In the genomic region with DNA sequence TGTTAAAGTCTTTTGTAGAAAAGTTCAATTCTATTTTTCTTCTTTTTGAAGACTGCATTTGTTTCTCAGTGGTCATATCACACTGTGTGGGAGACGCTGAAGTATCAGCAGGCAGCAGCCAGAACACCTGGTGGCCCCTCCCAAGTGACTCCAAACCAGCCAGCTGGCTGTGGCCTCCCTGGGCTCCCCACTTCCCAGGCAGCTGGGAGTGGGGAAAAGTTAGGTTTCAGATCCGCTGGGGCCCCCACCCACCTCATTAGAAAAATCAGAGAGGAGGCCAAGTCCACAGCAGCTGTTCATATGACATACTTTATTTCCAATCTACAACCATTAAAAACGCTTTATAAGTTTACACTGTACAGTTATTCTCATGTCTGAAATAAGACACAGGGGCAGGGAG, we compare ENCODE assay signal across 13 cellular contexts. TPM values are rescaled to one million over a fixed set of nuclear protein-coding genes. Genes with fewer than 3 reads are reported as not detected.
DNase-seq lines count a peak whose midpoint lies in the region; ATAC-seq and TF ChIP-seq lines count a peak whose summit lies in the region.
"Had no signal": no experiment of that assay in that cellular context is flagged by ENCODE, and none has a peak within 500 bp of the region (broad histone marks: within the 10 kb centered on the region; RNA-seq: fewer than 3 reads in every experiment).

No MANE protein-coding gene starts in this region.

- H3K9ac ChIP-seq in neural progenitor cell, result no peak overlapping the region

- H3K4me3 Mint-ChIP-seq in chondrocyte (ENCODE audit: unreplicated experiment), result no peak overlapping the region
- H3K4me3 Mint-ChIP-seq in neural progenitor cell, result peak overlapping the region; percentile 20

- no peak overlapping the region for H3K4me2 ChIP-seq in neural progenitor cell

- H3K9me3 Mint-ChIP-seq in chondrocyte (ENCODE audit: low read depth) (no peaks in the 10 kb centered on the region), neural progenitor cell (no peaks in the 10 kb centered on the region)
- H3K9me3 Mint-ChIP-seq: CD8-positive, alpha-beta memory T cell had no signal

- TF ChIP-seq CTCF in chondrocyte (IDR thresholded peaks at IDR 0.05) (no peak), neural progenitor cell (IDR thresholded peaks at IDR 0.05) (no peak)

- no peak overlapping the region for H3K4me3 ChIP-seq in neural progenitor cell
- H3K4me3 ChIP-seq in aorta (ENCODE audit: low read length in 2 of 2), result no peak overlapping the region
- H3K4me3 ChIP-seq: SK-N-MC had no signal

- H3K9me3 ChIP-seq in neural progenitor cell (ENCODE audit: low read depth) (no peaks in the 10 kb centered on the region), aorta (ENCODE audit: control insufficient read depth, low read length) (no peaks in the 10 kb centered on the region)
- H3K9me3 ChIP-seq: BE2C had no signal

- H3K79me2 ChIP-seq in neural progenitor cell (ENCODE audit: low read depth), result peaks cover 12% of the 10 kb centered on the region

- H2AFZ ChIP-seq in neural progenitor cell (replicated peaks), result no peak overlapping the region

- no peak for ATAC-seq in HG03565 (IDR thresholded peaks at IDR 0.05; ENCODE audit: unreplicated experiment)
- no peak for ATAC-seq in aorta (ENCODE audit: low FRiP score)

- H3K4me1 ChIP-seq in neural progenitor cell, result peaks cover 19% of the 10 kb centered on the region
- no peaks in the 10 kb centered on the region for H3K4me1 ChIP-seq in aorta (ENCODE audit: control insufficient read depth in 1 of 2, insufficient read depth in 2 of 2, low read length in 2 of 2)
- H3K4me1 ChIP-seq: BE2C had no signal

- intact Hi-C loops in aorta (cut with DNase I), result no loop called here

- WGBS in aorta, 2 donors, result 67 to 77% methylated on average over 3 of the region's 3 CpGs

- H3K4me1 Mint-ChIP-seq in chondrocyte (ENCODE audit: low read depth) (peaks cover 18% of the 10 kb centered on the region), neural progenitor cell (peaks cover 13% of the 10 kb centered on the region)

- H4K20me1 ChIP-seq in neural progenitor cell (ENCODE audit: low read depth), result no peaks in the 10 kb centered on the region

- H3K27me3 Mint-ChIP-seq in chondrocyte (ENCODE audit: low read depth) (no peaks in the 10 kb centered on the region), neural progenitor cell (ENCODE audit: insufficient read depth, low read depth) (peaks cover 14% of the 10 kb centered on the region)

- DNase-seq in DMS 273 treated with DMSO at 0.1 percent for 48 hours (lab: John Stamatoyannopoulos, UW) (peak; percentile 58), NCI-H2171 treated with DMSO at 0.1 percent for 48 hours (lab: John Stamatoyannopoulos, UW) (peak; percentile 79), chondrocyte (ENCODE audit: low spot score) (no peak), neural progenitor cell (ENCODE audit: low spot score) (no peak), aorta (no peak), kidney tubule cell (ENCODE audit: low spot score) (no peak)
- DNase-seq: BE2C; CD8-positive, alpha-beta memory T cell; Kasumi-1; NCI-H187 treated with DMSO at 0.1 percent for 48 hours; NCI-H2227 treated with DMSO at 0.1 percent for 48 hours had no signal

- H3K27ac ChIP-seq in neural progenitor cell, result no peak overlapping the region
- H3K27ac ChIP-seq in aorta (ENCODE audit: low read depth in 1 of 2, low read length in 2 of 2), result no peak overlapping the region
- H3K27ac ChIP-seq: SK-N-MC had no signal

- H3K27ac Mint-ChIP-seq in chondrocyte (ENCODE audit: unreplicated experiment) (peak overlapping the region; percentile 54), neural progenitor cell (peak overlapping the region; percentile 38)
- H3K27ac Mint-ChIP-seq: CD8-positive, alpha-beta memory T cell had no signal

- peaks cover 24% of the 10 kb centered on the region for H3F3A ChIP-seq in neural progenitor cell (ENCODE audit: low read depth)

- no peaks in the 10 kb centered on the region for H3K27me3 ChIP-seq in neural progenitor cell
- H3K27me3 ChIP-seq in aorta (ENCODE audit: control insufficient read depth in 1 of 2, insufficient read depth in 2 of 2, low read length in 1 of 2), result no peaks in the 10 kb centered on the region
- H3K27me3 ChIP-seq: BE2C had no signal

- H3K36me3 ChIP-seq in neural progenitor cell, result no peaks in the 10 kb centered on the region
- H3K36me3 ChIP-seq in aorta (ENCODE audit: control insufficient read depth in 1 of 2, insufficient read depth in 2 of 2, low read length in 1 of 2), result no peaks in the 10 kb centered on the region
- H3K36me3 ChIP-seq: BE2C had no signal

- H3K36me3 Mint-ChIP-seq in chondrocyte (ENCODE audit: low read depth), result peaks cover 2% of the 10 kb centered on the region
- H3K36me3 Mint-ChIP-seq in neural progenitor cell, result no peaks in the 10 kb centered on the region

RNA-seq across cellular contexts. Expression of gene DSN1, which starts 3.6 kb away (rescaled TPM):
- total RNA-seq in chondrocyte (7.4 to 14.9 TPM (median 8.3 TPM) in 3 replicates), neural progenitor cell (ENCODE audit: low replicate concordance) (34.4 and 48.2 TPM in 2 replicates), aorta (1 to 10 TPM; 7.1 to 7.7 TPM)
- polyA plus RNA-seq in aorta, result 10 to 100 TPM in 1 of 2 donors, 1 to 10 TPM in 1; 7.1 to 10.6 TPM

RNA-seq across cellular contexts. Expression of gene NDRG3, which starts 31.3 kb away (rescaled TPM):
- total RNA-seq in chondrocyte, result 27.6 to 34.5 TPM (median 28.1 TPM) in 3 replicates
- 23.8 and 25.3 TPM in 2 replicates for total RNA-seq in neural progenitor cell (ENCODE audit: low replicate concordance)
- total RNA-seq in aorta, result 10 to 100 TPM; 35.7 to 37.6 TPM
- polyA plus RNA-seq in aorta, result 10 to 100 TPM; 31.4 to 31.8 TPM

Comparison
In these comparisons a context has a peak if more than half of its experiments do, and no peak if none do; other contexts are left out.
1. DNase-seq: peak in DMS 273 treated with DMSO at 0.1 percent for 48 hours (single experiment) and NCI-H2171 treated with DMSO at 0.1 percent for 48 hours (single experiment); none in chondrocyte (single experiment), neural progenitor cell (single experiment), aorta (0 of 2) and kidney tubule cell (single experiment).